ENCODE assay signal across 12 cellular contexts in the genomic region with DNA sequence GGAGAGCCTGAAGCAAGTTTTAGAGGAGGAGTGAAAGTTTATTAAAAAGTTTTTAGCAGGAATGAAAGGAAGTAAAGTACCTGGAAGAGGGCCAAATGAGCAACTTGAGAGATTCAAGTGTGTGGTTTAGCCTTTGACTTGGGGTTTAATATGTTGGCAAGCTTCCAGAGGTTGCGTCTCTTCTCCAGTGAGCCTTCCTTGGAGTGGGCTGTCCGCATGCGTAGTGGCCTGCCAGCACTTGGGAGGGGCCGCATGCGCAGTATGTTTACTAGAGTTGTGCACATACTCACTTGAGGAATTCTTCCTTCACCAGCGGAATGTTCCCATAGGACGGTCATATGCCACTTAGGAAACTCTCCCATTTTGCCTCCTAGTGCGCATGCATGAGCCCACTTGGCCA.
DNase-seq lines count a peak whose midpoint lies in the region; TF ChIP-seq lines count a peak whose summit lies in the region.
"Had no signal": no experiment of that assay in that cellular context is flagged by ENCODE, and none has a peak within 500 bp of the region (broad histone marks: within the 10 kb centered on the region; RNA-seq: fewer than 3 reads in every experiment).

No MANE protein-coding gene starts in this region.

- CTCF ChIA-PET in HEK293 (lab: Yijun Ruan, JAX): no interaction called here

- POLR2A ChIA-PET in HEK293 (lab: Yijun Ruan, JAX): no interaction called here

- DNase-seq in NCI-H2196 (lab: John Stamatoyannopoulos, UW; ENCODE audit: unreplicated experiment): peak; percentile 57
- DNase-seq in epithelial cell of prostate (ENCODE audit: low read depth, low spot score): no peak
- DNase-seq in skeletal muscle cell (ENCODE audit: low read depth): peak; percentile 79
- DNase-seq in DMS 273 treated with DMSO at 0.1 percent for 48 hours (lab: John Stamatoyannopoulos, UW): no peak
- no peak for DNase-seq in DMS 273 (lab: John Stamatoyannopoulos, UW; ENCODE audit: unreplicated experiment)
- no peak for DNase-seq in NCI-H2171 (lab: John Stamatoyannopoulos, UW)
- DNase-seq: activated CD4-positive, alpha-beta T cell treated with anti-CD3 and anti-CD28 coated beads, Interleukin-2, amount 10 ng/mL, durations not matched to agents 7 days and 5 days; NCI-H69; stimulated activated naive CD4-positive, alpha-beta T cell treated with Interleukin-2 at 50 U/mL for 16 hours had no signal

- no peak for TF ChIP-seq CTCF in HEK293 (tag by site-specific recombination; IDR thresholded peaks at IDR 0.05)

- H3K27ac ChIP-seq in HEK293 (ENCODE audit: extremely low read depth, low read depth, low read length) (no peak overlapping the region), epithelial cell of prostate (peak overlapping the region; percentile 32)
- H3K27ac ChIP-seq: coronary artery, parathyroid adenoma had no signal

- no peaks in the 10 kb centered on the region for H3K9me3 ChIP-seq in HEK293 (ENCODE audit: control insufficient read depth, insufficient read depth, low read depth, low read length)

- no peaks in the 10 kb centered on the region for H3K4me1 ChIP-seq in HEK293 (ENCODE audit: control insufficient read depth, insufficient read depth, low read length)

- H3K4me3 ChIP-seq in HEK293 (ENCODE audit: low read depth, low read length): no peak overlapping the region
- H3K4me3 ChIP-seq in skeletal muscle cell (ENCODE audit: low read depth, low read length): no peak overlapping the region
- H3K4me3 ChIP-seq: coronary artery had no signal

- no peaks in the 10 kb centered on the region for H3K36me3 ChIP-seq in HEK293 (ENCODE audit: control insufficient read depth in 2 of 2, insufficient read depth in 1 of 2, low read length in 2 of 2)

TF ChIP-seq in HEK293, 187 proteins besides CTCF, POLR2A, EP300 and RAD21:
- TF ChIP-seq ZNF426 (tag by site-specific recombination; IDR thresholded peaks at IDR 0.05) (no peak), ZBTB1 (tag by site-specific recombination; IDR thresholded peaks at IDR 0.05) (no peak), FEZF1 (tag by site-specific recombination; IDR thresholded peaks at IDR 0.05) (0 out of 2 replicates have a peak, but pooled peaks have one; percentile 6), ZNF221 (tag by site-specific recombination; IDR thresholded peaks at IDR 0.05; ENCODE audit: borderline replicate concordance) (no peak), SETDB1 (IDR thresholded peaks at IDR 0.05; ENCODE audit: insufficient read length, low read length) (peak; percentile 34)
- TF ChIP-seq, protein P1, sequence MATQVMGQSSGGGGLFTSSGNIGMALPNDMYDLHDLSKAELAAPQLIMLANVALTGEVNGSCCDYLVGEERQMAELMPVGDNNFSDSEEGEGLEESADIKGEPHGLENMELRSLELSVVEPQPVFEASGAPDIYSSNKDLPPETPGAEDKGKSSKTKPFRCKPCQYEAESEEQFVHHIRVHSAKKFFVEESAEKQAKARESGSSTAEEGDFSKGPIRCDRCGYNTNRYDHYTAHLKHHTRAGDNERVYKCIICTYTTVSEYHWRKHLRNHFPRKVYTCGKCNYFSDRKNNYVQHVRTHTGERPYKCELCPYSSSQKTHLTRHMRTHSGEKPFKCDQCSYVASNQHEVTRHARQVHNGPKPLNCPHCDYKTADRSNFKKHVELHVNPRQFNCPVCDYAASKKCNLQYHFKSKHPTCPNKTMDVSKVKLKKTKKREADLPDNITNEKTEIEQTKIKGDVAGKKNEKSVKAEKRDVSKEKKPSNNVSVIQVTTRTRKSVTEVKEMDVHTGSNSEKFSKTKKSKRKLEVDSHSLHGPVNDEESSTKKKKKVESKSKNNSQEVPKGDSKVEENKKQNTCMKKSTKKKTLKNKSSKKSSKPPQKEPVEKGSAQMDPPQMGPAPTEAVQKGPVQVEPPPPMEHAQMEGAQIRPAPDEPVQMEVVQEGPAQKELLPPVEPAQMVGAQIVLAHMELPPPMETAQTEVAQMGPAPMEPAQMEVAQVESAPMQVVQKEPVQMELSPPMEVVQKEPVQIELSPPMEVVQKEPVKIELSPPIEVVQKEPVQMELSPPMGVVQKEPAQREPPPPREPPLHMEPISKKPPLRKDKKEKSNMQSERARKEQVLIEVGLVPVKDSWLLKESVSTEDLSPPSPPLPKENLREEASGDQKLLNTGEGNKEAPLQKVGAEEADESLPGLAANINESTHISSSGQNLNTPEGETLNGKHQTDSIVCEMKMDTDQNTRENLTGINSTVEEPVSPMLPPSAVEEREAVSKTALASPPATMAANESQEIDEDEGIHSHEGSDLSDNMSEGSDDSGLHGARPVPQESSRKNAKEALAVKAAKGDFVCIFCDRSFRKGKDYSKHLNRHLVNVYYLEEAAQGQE (tag by site-specific recombination; IDR thresholded peaks at IDR 0.05): no peak
- TF ChIP-seq, protein P2, sequence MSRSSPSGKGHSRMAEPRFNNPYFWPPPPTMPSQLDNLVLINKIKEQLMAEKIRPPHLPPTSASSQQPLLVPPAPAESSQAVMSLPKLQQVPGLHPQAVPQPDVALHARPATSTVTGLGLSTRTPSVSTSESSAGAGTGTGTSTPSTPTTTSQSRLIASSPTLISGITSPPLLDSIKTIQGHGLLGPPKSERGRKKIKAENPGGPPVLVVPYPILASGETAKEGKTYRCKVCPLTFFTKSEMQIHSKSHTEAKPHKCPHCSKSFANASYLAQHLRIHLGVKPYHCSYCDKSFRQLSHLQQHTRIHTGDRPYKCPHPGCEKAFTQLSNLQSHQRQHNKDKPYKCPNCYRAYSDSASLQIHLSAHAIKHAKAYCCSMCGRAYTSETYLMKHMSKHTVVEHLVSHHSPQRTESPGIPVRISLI (tag by site-specific recombination; IDR thresholded peaks at IDR 0.05): no peak

Comparison
In these comparisons a context has a peak if more than half of its experiments do, and no peak if none do; other contexts are left out.
1. DNase-seq: peak in NCI-H2196 (single experiment) and skeletal muscle cell (single experiment); none in epithelial cell of prostate (single experiment), DMS 273 treated with DMSO at 0.1 percent for 48 hours (single experiment), DMS 273 (single experiment) and NCI-H2171 (single experiment).